Comparison of ENCODE assay signal across 1 cellular context in the genomic region with DNA sequence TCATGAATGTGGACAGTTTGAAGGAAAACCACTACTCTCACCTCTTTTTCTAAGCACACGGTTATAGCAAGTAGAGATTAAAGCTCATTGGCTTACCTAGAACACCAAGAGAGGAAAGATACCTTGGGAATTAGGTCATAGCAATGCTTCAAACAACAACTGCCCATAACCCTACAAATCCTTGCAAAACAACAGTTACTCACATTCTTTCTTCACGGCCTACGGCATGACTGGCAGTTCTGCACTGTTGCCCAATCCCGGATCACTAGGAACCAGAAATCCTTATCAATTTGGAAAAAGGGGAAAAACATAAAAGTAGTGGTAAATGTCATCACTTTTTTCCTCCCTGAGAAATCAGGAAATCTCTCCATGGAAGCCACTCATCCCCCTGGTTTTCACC.
TF ChIP-seq lines count a peak whose summit lies in the region.

No MANE protein-coding gene starts in this region.

TF ChIP-seq in HepG2, 621 proteins besides CTCF, POLR2A, EP300 and RAD21 (continued from another document and continues in another):
- TF ChIP-seq ZGPAT (CRISPR knock-in tag; IDR thresholded peaks at IDR 0.05), result peak; percentile 60
- TF ChIP-seq ZNF337 (CRISPR knock-in tag; IDR thresholded peaks at IDR 0.05; ENCODE audit: borderline replicate concordance, low read depth), result no peak
- TF ChIP-seq JUN (CRISPR knock-in tag; IDR thresholded peaks at IDR 0.05), result peak; percentile 92
- TF ChIP-seq ZBTB21 (CRISPR knock-in tag; IDR thresholded peaks at IDR 0.05), result 0 out of 2 replicates have a peak, but pooled peaks have one; percentile 23
- no peak for TF ChIP-seq SIN3B (IDR thresholded peaks at IDR 0.05; ENCODE audit: low read length)
- TF ChIP-seq ZNF772 (CRISPR knock-in tag; IDR thresholded peaks at IDR 0.05), result no peak
- no peak for TF ChIP-seq CBX2 (IDR thresholded peaks at IDR 0.05; ENCODE audit: low read depth, low read length)
- TF ChIP-seq CBX2 (CRISPR knock-in tag; IDR thresholded peaks at IDR 0.05; ENCODE audit: low read depth), result no peak
- peak; percentile 81 for TF ChIP-seq ARID5B (CRISPR knock-in tag; IDR thresholded peaks at IDR 0.05)
- peak; percentile 80 for TF ChIP-seq TEAD3 (CRISPR knock-in tag; optimal IDR thresholded peaks at IDR 0.05; ENCODE audit: borderline replicate concordance)
- TF ChIP-seq BCL6 (CRISPR knock-in tag; IDR thresholded peaks at IDR 0.05), result 0 out of 2 replicates have a peak, but pooled peaks have one; percentile 37
- TF ChIP-seq SP1 (IDR thresholded peaks at IDR 0.05), result no peak
- TF ChIP-seq SP1 (CRISPR knock-in tag; IDR thresholded peaks at IDR 0.05), result no peak
- no peak for TF ChIP-seq POGZ (CRISPR knock-in tag; IDR thresholded peaks at IDR 0.05)
- TF ChIP-seq, protein P1, sequence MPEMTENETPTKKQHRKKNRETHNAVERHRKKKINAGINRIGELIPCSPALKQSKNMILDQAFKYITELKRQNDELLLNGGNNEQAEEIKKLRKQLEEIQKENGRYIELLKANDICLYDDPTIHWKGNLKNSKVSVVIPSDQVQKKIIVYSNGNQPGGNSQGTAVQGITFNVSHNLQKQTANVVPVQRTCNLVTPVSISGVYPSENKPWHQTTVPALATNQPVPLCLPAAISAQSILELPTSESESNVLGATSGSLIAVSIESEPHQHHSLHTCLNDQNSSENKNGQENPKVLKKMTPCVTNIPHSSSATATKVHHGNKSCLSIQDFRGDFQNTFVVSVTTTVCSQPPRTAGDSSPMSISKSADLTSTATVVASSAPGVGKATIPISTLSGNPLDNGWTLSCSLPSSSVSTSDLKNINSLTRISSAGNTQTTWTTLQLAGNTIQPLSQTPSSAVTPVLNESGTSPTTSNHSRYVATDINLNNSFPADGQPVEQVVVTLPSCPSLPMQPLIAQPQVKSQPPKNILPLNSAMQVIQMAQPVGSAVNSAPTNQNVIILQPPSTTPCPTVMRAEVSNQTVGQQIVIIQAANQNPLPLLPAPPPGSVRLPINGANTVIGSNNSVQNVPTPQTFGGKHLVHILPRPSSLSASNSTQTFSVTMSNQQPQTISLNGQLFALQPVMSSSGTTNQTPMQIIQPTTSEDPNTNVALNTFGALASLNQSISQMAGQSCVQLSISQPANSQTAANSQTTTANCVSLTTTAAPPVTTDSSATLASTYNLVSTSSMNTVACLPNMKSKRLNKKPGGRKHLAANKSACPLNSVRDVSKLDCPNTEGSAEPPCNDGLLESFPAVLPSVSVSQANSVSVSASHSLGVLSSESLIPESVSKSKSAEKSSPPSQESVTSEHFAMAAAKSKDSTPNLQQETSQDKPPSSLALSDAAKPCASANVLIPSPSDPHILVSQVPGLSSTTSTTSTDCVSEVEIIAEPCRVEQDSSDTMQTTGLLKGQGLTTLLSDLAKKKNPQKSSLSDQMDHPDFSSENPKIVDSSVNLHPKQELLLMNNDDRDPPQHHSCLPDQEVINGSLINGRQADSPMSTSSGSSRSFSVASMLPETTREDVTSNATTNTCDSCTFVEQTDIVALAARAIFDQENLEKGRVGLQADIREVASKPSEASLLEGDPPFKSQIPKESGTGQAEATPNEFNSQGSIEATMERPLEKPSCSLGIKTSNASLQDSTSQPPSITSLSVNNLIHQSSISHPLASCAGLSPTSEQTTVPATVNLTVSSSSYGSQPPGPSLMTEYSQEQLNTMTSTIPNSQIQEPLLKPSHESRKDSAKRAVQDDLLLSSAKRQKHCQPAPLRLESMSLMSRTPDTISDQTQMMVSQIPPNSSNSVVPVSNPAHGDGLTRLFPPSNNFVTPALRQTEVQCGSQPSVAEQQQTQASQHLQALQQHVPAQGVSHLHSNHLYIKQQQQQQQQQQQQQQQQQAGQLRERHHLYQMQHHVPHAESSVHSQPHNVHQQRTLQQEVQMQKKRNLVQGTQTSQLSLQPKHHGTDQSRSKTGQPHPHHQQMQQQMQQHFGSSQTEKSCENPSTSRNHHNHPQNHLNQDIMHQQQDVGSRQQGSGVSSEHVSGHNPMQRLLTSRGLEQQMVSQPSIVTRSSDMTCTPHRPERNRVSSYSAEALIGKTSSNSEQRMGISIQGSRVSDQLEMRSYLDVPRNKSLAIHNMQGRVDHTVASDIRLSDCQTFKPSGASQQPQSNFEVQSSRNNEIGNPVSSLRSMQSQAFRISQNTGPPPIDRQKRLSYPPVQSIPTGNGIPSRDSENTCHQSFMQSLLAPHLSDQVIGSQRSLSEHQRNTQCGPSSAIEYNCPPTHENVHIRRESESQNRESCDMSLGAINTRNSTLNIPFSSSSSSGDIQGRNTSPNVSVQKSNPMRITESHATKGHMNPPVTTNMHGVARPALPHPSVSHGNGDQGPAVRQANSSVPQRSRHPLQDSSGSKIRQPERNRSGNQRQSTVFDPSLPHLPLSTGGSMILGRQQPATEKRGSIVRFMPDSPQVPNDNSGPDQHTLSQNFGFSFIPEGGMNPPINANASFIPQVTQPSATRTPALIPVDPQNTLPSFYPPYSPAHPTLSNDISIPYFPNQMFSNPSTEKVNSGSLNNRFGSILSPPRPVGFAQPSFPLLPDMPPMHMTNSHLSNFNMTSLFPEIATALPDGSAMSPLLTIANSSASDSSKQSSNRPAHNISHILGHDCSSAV (CRISPR knock-in tag; IDR thresholded peaks at IDR 0.05; ENCODE audit: borderline replicate concordance), result no peak
- TF ChIP-seq SKI (IDR thresholded peaks at IDR 0.05; ENCODE audit: partially characterized antibody), result no peak
- TF ChIP-seq RARA (CRISPR knock-in tag; IDR thresholded peaks at IDR 0.05), result peak; percentile 45; the same call in 1 of the 2 replicates
- TF ChIP-seq CERS6 (CRISPR knock-in tag; IDR thresholded peaks at IDR 0.05), result no peak
- no peak for TF ChIP-seq ZNF773 (CRISPR knock-in tag; IDR thresholded peaks at IDR 0.05; ENCODE audit: borderline replicate concordance)
- no peak for TF ChIP-seq NAIF1 (CRISPR knock-in tag; IDR thresholded peaks at IDR 0.05; ENCODE audit: borderline replicate concordance)
- TF ChIP-seq ZNF446 (CRISPR knock-in tag; IDR thresholded peaks at IDR 0.05), result no peak
- no peak for TF ChIP-seq ZFP90 (CRISPR knock-in tag; IDR thresholded peaks at IDR 0.05; ENCODE audit: borderline replicate concordance)
- TF ChIP-seq ZNF101 (CRISPR knock-in tag; IDR thresholded peaks at IDR 0.05; ENCODE audit: borderline replicate concordance, low read depth), result no peak
- no peak for TF ChIP-seq ZZZ3 (CRISPR knock-in tag; IDR thresholded peaks at IDR 0.05; ENCODE audit: borderline replicate concordance)
- no peak for TF ChIP-seq ZXDC (CRISPR knock-in tag; IDR thresholded peaks at IDR 0.05)
- TF ChIP-seq RNF219 (CRISPR knock-in tag; IDR thresholded peaks at IDR 0.05), result no peak
- no peak for TF ChIP-seq ZNF775 (CRISPR knock-in tag; IDR thresholded peaks at IDR 0.05; ENCODE audit: borderline replicate concordance)
- TF ChIP-seq, protein P2, sequence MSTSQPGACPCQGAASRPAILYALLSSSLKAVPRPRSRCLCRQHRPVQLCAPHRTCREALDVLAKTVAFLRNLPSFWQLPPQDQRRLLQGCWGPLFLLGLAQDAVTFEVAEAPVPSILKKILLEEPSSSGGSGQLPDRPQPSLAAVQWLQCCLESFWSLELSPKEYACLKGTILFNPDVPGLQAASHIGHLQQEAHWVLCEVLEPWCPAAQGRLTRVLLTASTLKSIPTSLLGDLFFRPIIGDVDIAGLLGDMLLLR (CRISPR knock-in tag; IDR thresholded peaks at IDR 0.05), result no peak
- no peak for TF ChIP-seq HDAC6 (IDR thresholded peaks at IDR 0.05; ENCODE audit: low read depth, low read length)
- TF ChIP-seq HMGA1 (CRISPR knock-in tag; conservative IDR thresholded peaks at IDR 0.05), result no peak
- TF ChIP-seq MIER3 (CRISPR knock-in tag; IDR thresholded peaks at IDR 0.05; ENCODE audit: borderline replicate concordance), result 0 out of 2 replicates have a peak, but pooled peaks have one; percentile 42
- TF ChIP-seq ESRRA (CRISPR knock-in tag; IDR thresholded peaks at IDR 0.05; ENCODE audit: low read depth), result no peak
- 0 out of 2 replicates have a peak, but pooled peaks have one; percentile 12 for TF ChIP-seq TCF7 (IDR thresholded peaks at IDR 0.05; ENCODE audit: low read depth)
- TF ChIP-seq HMG20A (CRISPR knock-in tag; IDR thresholded peaks at IDR 0.05; ENCODE audit: borderline replicate concordance), result peak; percentile 72
- no peak for TF ChIP-seq GATAD1 (CRISPR knock-in tag; IDR thresholded peaks at IDR 0.05)
- TF ChIP-seq ELF3 (CRISPR knock-in tag; IDR thresholded peaks at IDR 0.05), result peak; percentile 63
- TF ChIP-seq JARID2 (CRISPR knock-in tag; IDR thresholded peaks at IDR 0.05; ENCODE audit: insufficient replicate concordance), result no peak
- TF ChIP-seq SOX13 (IDR thresholded peaks at IDR 0.05), result no peak
- peak in 1 of 2 experiments; percentile 47; a peak in 1 of 4 replicates for TF ChIP-seq SOX13 (CRISPR knock-in tag; conservative IDR thresholded peaks at IDR 0.05 in 1 of 2, IDR thresholded peaks at IDR 0.05 in 1 of 2)
